Comparison of ENCODE assay signal across 10 cellular contexts in genomic region chr3:66797916-66798560, GRCh38.
DNase-seq lines count a peak whose midpoint lies in the region; ATAC-seq and TF ChIP-seq lines count a peak whose summit lies in the region.
"Had no signal": no experiment of that assay in that cellular context is flagged by ENCODE, and none has a peak within 500 bp of the region (broad histone marks: within the 10 kb centered on the region; RNA-seq: fewer than 3 reads in every experiment).

No MANE protein-coding gene starts in this region.

- TF ChIP-seq POLR2A in lower leg skin (IDR thresholded peaks at IDR 0.05): no peak

- no peaks in the 10 kb centered on the region for H3K36me3 Mint-ChIP-seq in osteocyte (ENCODE audit: unreplicated experiment)

- H4K20me1 ChIP-seq in BLaER1 treated with 17β-estradiol and CSF1 and Interleukin-3, amounts not matched to agents 10 nM and 100 nM: no peaks in the 10 kb centered on the region; a peak in 1 of 22 replicates

- H3K4me1 ChIP-seq in BLaER1 treated with 17β-estradiol and CSF1 and Interleukin-3, amounts not matched to agents 10 nM and 100 nM: peaks cover under 1 to 30% (median 23%) of the 10 kb centered on the region in 10 experiments; a peak in 16 of 20 replicates

- H3K4me3 Mint-ChIP-seq in osteocyte (ENCODE audit: unreplicated experiment): peak overlapping the region; percentile 62

- H3K27ac ChIP-seq in BLaER1 treated with 17β-estradiol and CSF1 and Interleukin-3, amounts not matched to agents 10 nM and 100 nM: peak overlapping the region in 9 of 11 experiments; percentile 12 to 69 (median 54); a peak in 14 of 22 replicates

- H3K36me3 ChIP-seq in BLaER1 treated with 17β-estradiol and CSF1 and Interleukin-3, amounts not matched to agents 10 nM and 100 nM: no peaks in the 10 kb centered on the region

- H3K9me3 ChIP-seq in BLaER1 treated with 17β-estradiol and CSF1 and Interleukin-3, amounts not matched to agents 10 nM and 100 nM (replicated peaks in 1 of 11): peaks cover 7 to 23% (median 18%) of the 10 kb centered on the region in 11 experiments; a peak in 18 of 22 replicates

- peak overlapping the region; percentile 70 for H3K27ac Mint-ChIP-seq in osteocyte (ENCODE audit: unreplicated experiment)

- H3K9ac ChIP-seq in BLaER1 treated with 17β-estradiol and CSF1 and Interleukin-3, amounts not matched to agents 10 nM and 100 nM: peak overlapping the region in 8 of 11 experiments; percentile 30 to 54 (median 44); a peak in 11 of 22 replicates

- intact Hi-C loops in left cardiac atrium (cut with DNase I) (loop anchor here in 1 of 2 donors (10.0 kb wide), 1 partner anchor 163 kb away; no protein-coding TSS in a partner anchor), lower leg skin (cut with DNase I; ENCODE audit: low total_unique reads) (no loop called here)

- 52% methylated on average over 23 to 26 of the region's 26 CpGs for WGBS in lower leg skin, 2 donors

- ATAC-seq in left cardiac atrium (peak; percentile 65 to 79), HG02852 (IDR thresholded peaks at IDR 0.05; ENCODE audit: unreplicated experiment) (no peak)

- H3K4me3 ChIP-seq in BLaER1 treated with 17β-estradiol and CSF1 and Interleukin-3, amounts not matched to agents 10 nM and 100 nM: peak overlapping the region in 8 of 10 experiments; percentile 0 to 49 (median 32); a peak in 9 of 20 replicates
- H3K4me3 ChIP-seq in lower leg skin (ENCODE audit: low read depth, poor library complexity, severe bottlenecking): no peak overlapping the region

- H3K9me3 Mint-ChIP-seq in osteocyte (ENCODE audit: unreplicated experiment): peaks cover 3% of the 10 kb centered on the region

- no peaks in the 10 kb centered on the region for H3K27me3 Mint-ChIP-seq in osteocyte (ENCODE audit: unreplicated experiment)

- H3K4me1 Mint-ChIP-seq in osteocyte (ENCODE audit: unreplicated experiment): peaks cover 13% of the 10 kb centered on the region

- peak overlapping the region; percentile 56 to 84 (median 73) for H3K4me2 ChIP-seq in BLaER1 treated with 17β-estradiol and CSF1 and Interleukin-3, amounts not matched to agents 10 nM and 100 nM

- H3K27me3 ChIP-seq in BLaER1 treated with 17β-estradiol and CSF1 and Interleukin-3, amounts not matched to agents 10 nM and 100 nM: no peaks in the 10 kb centered on the region

- peak; percentile 72 for DNase-seq in astrocyte of the hippocampus (ENCODE audit: low read depth, low spot score)
- peak; percentile 59 for DNase-seq in left cardiac atrium
- peak; percentile 85 for DNase-seq in osteocyte (ENCODE audit: extremely low spot score, unreplicated experiment)
- DNase-seq in cerebellar nuclear complex (lab: John Stamatoyannopoulos, UW): no peak
- DNase-seq in lower leg skin (ENCODE audit: low spot score in 2 of 2): no peak
- no peak for DNase-seq in germinal center (ENCODE audit: low spot score)
- DNase-seq: DMS53, NCI-H524 treated with DMSO at 0.1 percent for 48 hours had no signal

- TF ChIP-seq CTCF in osteocyte (IDR thresholded peaks at IDR 0.05): no peak
- no peak for TF ChIP-seq CTCF in lower leg skin (IDR thresholded peaks at IDR 0.05)

Comparison
In these comparisons a context has a peak if more than half of its experiments do, and no peak if none do; other contexts are left out.
1. DNase-seq: peak in astrocyte of the hippocampus (single experiment), left cardiac atrium (single experiment) and osteocyte (single experiment); none in cerebellar nuclear complex (0 of 2), lower leg skin (0 of 2) and germinal center (single experiment).